In the genomic region with DNA sequence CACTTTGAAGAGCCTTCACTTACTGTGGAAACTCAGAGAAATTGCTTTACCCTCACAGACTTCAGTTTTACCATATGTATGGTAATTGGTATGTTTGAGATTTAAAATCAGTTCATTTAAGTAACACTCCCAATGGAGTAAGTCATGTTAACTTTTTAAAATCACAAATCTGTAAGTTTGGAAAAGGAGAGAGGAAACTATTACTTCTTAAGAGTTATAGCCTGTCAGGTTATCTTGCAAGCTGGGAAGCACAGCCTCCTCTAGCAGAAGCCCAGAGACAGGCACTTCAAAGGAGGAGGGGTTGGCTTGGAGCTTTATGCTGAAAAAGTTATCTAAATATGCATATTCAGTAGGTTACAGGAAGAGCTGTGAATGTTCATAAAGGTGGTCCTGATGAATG, we compare ENCODE assay signal across 1 cellular context.
TF ChIP-seq lines count a peak whose summit lies in the region.

No MANE protein-coding gene starts in this region.

TF ChIP-seq in K562, 482 proteins besides CTCF, POLR2A, EP300 and RAD21 (continued from another document):
- no peak for TF ChIP-seq PBX2 (CRISPR knock-in tag; IDR thresholded peaks at IDR 0.05; ENCODE audit: low read depth)
- peak; percentile 83 for TF ChIP-seq PBX2 (tag; conservative IDR thresholded peaks at IDR 0.05; ENCODE audit: low read depth)
- TF ChIP-seq MYC (IDR thresholded peaks at IDR 0.05; ENCODE audit: low read depth, low read length) = no peak
- TF ChIP-seq MYC (CRISPR knock-in tag; IDR thresholded peaks at IDR 0.05; ENCODE audit: borderline replicate concordance, low read depth) = no peak
- TF ChIP-seq DNMT1 (IDR thresholded peaks at IDR 0.05) = no peak
- TF ChIP-seq DDX20 (tag; IDR thresholded peaks at IDR 0.05; ENCODE audit: low read depth) = peak; percentile 35; the same call in 1 of the 2 replicates
- TF ChIP-seq PTTG1 (tag; IDR thresholded peaks at IDR 0.05; ENCODE audit: low read depth) = 0 out of 2 replicates have a peak, but pooled peaks have one; percentile 24
- TF ChIP-seq HLTF (IDR thresholded peaks at IDR 0.05) = no peak
- TF ChIP-seq MEIS2 (IDR thresholded peaks at IDR 0.05; ENCODE audit: partially characterized antibody) = peak; percentile 71
